ENCODE assay signal across 10 cellular contexts in the genomic region with DNA sequence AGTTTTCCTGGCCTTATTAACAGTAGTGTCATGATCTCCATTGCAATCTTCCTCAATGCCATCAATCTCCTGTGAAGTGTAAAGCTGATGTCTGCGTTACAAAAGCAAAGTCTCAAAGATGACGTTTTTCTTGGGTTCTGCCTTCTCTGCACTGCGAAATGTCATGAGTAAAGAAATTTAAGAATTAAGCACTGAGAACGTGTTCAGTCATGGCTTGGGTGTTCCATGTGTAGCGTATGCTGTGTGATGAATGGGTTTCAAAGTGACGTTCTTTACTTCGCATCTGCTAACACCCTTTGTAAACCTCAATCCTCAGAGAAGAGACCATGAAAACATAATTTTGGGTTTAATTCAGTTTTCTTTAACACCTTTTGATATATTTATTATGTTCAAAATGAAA. TPM values are rescaled to one million over a fixed set of nuclear protein-coding genes. Genes with fewer than 3 reads are reported as not detected.
A peak's percentile ranks its signal among the peaks of the same experiment; 100 is the strongest.
DNase-seq lines count a peak whose midpoint lies in the region; ATAC-seq lines count a peak whose summit lies in the region.
"Had no signal": no experiment of that assay in that cellular context is flagged by ENCODE, and none has a peak within 500 bp of the region (broad histone marks: within the 10 kb centered on the region; RNA-seq: fewer than 3 reads in every experiment).

No MANE protein-coding gene starts in this region.

- H3K4me3 Mint-ChIP-seq in stimulated activated naive CD8-positive, alpha-beta T cell treated with anti-CD3 and anti-CD28 coated beads, Interleukin-15, Interleukin-2, amounts not matched to agents 100 ng/mL and 50 ng/mL, for 24 hours, result peak overlapping the region; percentile 84
- peak overlapping the region; percentile 87 to 96 (median 92) for H3K4me3 Mint-ChIP-seq in naive B cell

- 44 to 48% methylated on average over 7 of the region's 7 CpGs for WGBS in aorta, 2 donors

- no peaks in the 10 kb centered on the region for H3K36me3 Mint-ChIP-seq in stimulated activated naive CD8-positive, alpha-beta T cell treated with anti-CD3 and anti-CD28 coated beads, Interleukin-15, Interleukin-2, amounts not matched to agents 100 ng/mL and 50 ng/mL, for 24 hours (ENCODE audit: low read depth)
- H3K36me3 Mint-ChIP-seq in naive B cell, result peaks cover 0 to 17% of the 10 kb centered on the region in 2 donors

- peaks cover 5% of the 10 kb centered on the region for H3K4me1 Mint-ChIP-seq in stimulated activated naive CD8-positive, alpha-beta T cell treated with anti-CD3 and anti-CD28 coated beads, Interleukin-15, Interleukin-2, amounts not matched to agents 100 ng/mL and 50 ng/mL, for 24 hours (ENCODE audit: low read depth)
- peaks cover 10 to 14% (median 13%) of the 10 kb centered on the region in 3 donors for H3K4me1 Mint-ChIP-seq in naive B cell

- no peaks in the 10 kb centered on the region for H3K9me3 ChIP-seq in aorta (ENCODE audit: control insufficient read depth, low read length)
- H3K9me3 ChIP-seq: neutrophil had no signal

- intact Hi-C loops in aorta (cut with DNase I), result no loop called here

- no peaks in the 10 kb centered on the region for H3K36me3 ChIP-seq in aorta (ENCODE audit: control insufficient read depth in 1 of 2, insufficient read depth in 2 of 2, low read length in 1 of 2)

- H3K27me3 ChIP-seq in aorta (ENCODE audit: control insufficient read depth in 1 of 2, insufficient read depth in 2 of 2, low read length in 1 of 2), result no peaks in the 10 kb centered on the region
- H3K27me3 ChIP-seq: cardiac muscle cell, neutrophil had no signal

- H3K9me3 Mint-ChIP-seq in stimulated activated naive CD8-positive, alpha-beta T cell treated with anti-CD3 and anti-CD28 coated beads, Interleukin-15, Interleukin-2, amounts not matched to agents 100 ng/mL and 50 ng/mL, for 24 hours, result no peaks in the 10 kb centered on the region
- H3K9me3 Mint-ChIP-seq in naive B cell, result peaks cover 0 to 5% (median 0%) of the 10 kb centered on the region in 7 donors

- no peak for DNase-seq in stimulated activated naive CD8-positive, alpha-beta T cell treated with anti-CD3 and anti-CD28 coated beads, Interleukin-15, Interleukin-2, amounts not matched to agents 100 U/mL and 50 U/mL, for 24 hours
- DNase-seq in cerebellar cortex (ENCODE audit: low spot score), result peak; percentile 39
- DNase-seq in naive B cell, result no peak
- no peak for DNase-seq in aorta
- DNase-seq in inferior parietal cortex (ENCODE audit: extremely low spot score), result no peak
- DNase-seq in activated CD8-positive, alpha-beta memory T cell treated with anti-CD3 and anti-CD28 coated beads, Interleukin-2, amount 50 U/mL, for 48 hours, result no peak
- DNase-seq in DMS53 treated with DMSO at 0.1 percent for 48 hours (lab: John Stamatoyannopoulos, UW; ENCODE audit: unreplicated experiment), result no peak

- no peak overlapping the region for H3K27ac ChIP-seq in aorta (ENCODE audit: low read depth in 1 of 2, low read length in 2 of 2)
- H3K27ac ChIP-seq: cardiac muscle cell, neutrophil had no signal

- H3K27ac Mint-ChIP-seq in stimulated activated naive CD8-positive, alpha-beta T cell treated with anti-CD3 and anti-CD28 coated beads, Interleukin-15, Interleukin-2, amounts not matched to agents 100 ng/mL and 50 ng/mL, for 24 hours, result no peak overlapping the region
- peak overlapping the region in 4 of 6 donors; percentile 38 to 95 (median 78) for H3K27ac Mint-ChIP-seq in naive B cell

- ATAC-seq in stimulated activated naive CD8-positive, alpha-beta T cell treated with anti-CD3 and anti-CD28 coated beads, Interleukin-15, Interleukin-2, amounts not matched to agents 100 U/mL and 50 U/mL, for 24 hours, result no peak
- no peak for ATAC-seq in naive B cell (ENCODE audit: low read depth in 2 of 2)
- ATAC-seq in aorta (ENCODE audit: low FRiP score), result peak; percentile 45

- no peaks in the 10 kb centered on the region for H3K27me3 Mint-ChIP-seq in stimulated activated naive CD8-positive, alpha-beta T cell treated with anti-CD3 and anti-CD28 coated beads, Interleukin-15, Interleukin-2, amounts not matched to agents 100 ng/mL and 50 ng/mL, for 24 hours
- H3K27me3 Mint-ChIP-seq in naive B cell, result no peaks in the 10 kb centered on the region

- no peaks in the 10 kb centered on the region for H3K4me1 ChIP-seq in aorta (ENCODE audit: control insufficient read depth in 1 of 2, insufficient read depth in 2 of 2, low read length in 2 of 2)

- H3K4me3 ChIP-seq in aorta (ENCODE audit: low read length in 2 of 2), result no peak overlapping the region

RNA-seq across cellular contexts. Expression of a gene that starts 1.0 kb away (rescaled TPM):
- polyA plus RNA-seq in naive B cell (ENCODE audit: low read depth in 6 of 6), result 1 to 10 TPM in 3 of 6 donors, under 1 TPM in 2, not detected in 1; 0.58 to 1.8 (median 1.2) TPM
- total RNA-seq in aorta, result 10 to 100 TPM in 1 of 2 donors, 1 to 10 TPM in 1; 9.5 to 11.2 TPM
- 10 to 100 TPM in 1 of 2 donors, 1 to 10 TPM in 1; 9.4 to 13.0 TPM for polyA plus RNA-seq in aorta
